2 cellular contexts compared by ENCODE assay signal in genomic region chr17:21316887-21317500, GRCh38.
TF ChIP-seq lines count a peak whose summit lies in the region.

No MANE protein-coding gene starts in this region.

TF ChIP-seq in K562, 482 proteins besides CTCF, POLR2A, EP300 and RAD21:
- TF ChIP-seq RBFOX2 (IDR thresholded peaks at IDR 0.05; ENCODE audit: low read depth, low read length) (0 out of 2 replicates have a peak, but pooled peaks have one; percentile 18), ZFX (CRISPR knock-in tag; IDR thresholded peaks at IDR 0.05) (peak; percentile 34; the same call in 1 of the 2 replicates)
- TF ChIP-seq, protein P1, sequence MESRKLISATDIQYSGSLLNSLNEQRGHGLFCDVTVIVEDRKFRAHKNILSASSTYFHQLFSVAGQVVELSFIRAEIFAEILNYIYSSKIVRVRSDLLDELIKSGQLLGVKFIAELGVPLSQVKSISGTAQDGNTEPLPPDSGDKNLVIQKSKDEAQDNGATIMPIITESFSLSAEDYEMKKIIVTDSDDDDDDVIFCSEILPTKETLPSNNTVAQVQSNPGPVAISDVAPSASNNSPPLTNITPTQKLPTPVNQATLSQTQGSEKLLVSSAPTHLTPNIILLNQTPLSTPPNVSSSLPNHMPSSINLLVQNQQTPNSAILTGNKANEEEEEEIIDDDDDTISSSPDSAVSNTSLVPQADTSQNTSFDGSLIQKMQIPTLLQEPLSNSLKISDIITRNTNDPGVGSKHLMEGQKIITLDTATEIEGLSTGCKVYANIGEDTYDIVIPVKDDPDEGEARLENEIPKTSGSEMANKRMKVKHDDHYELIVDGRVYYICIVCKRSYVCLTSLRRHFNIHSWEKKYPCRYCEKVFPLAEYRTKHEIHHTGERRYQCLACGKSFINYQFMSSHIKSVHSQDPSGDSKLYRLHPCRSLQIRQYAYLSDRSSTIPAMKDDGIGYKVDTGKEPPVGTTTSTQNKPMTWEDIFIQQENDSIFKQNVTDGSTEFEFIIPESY (CRISPR knock-in tag; IDR thresholded peaks at IDR 0.05) = peak; percentile 48; the same call in 1 of the 2 replicates

TF ChIP-seq in HepG2, 621 proteins besides CTCF, POLR2A, EP300 and RAD21:
- TF ChIP-seq, protein P1 (CRISPR knock-in tag; IDR thresholded peaks at IDR 0.05) = peak; percentile 70
- TF ChIP-seq, protein P2, sequence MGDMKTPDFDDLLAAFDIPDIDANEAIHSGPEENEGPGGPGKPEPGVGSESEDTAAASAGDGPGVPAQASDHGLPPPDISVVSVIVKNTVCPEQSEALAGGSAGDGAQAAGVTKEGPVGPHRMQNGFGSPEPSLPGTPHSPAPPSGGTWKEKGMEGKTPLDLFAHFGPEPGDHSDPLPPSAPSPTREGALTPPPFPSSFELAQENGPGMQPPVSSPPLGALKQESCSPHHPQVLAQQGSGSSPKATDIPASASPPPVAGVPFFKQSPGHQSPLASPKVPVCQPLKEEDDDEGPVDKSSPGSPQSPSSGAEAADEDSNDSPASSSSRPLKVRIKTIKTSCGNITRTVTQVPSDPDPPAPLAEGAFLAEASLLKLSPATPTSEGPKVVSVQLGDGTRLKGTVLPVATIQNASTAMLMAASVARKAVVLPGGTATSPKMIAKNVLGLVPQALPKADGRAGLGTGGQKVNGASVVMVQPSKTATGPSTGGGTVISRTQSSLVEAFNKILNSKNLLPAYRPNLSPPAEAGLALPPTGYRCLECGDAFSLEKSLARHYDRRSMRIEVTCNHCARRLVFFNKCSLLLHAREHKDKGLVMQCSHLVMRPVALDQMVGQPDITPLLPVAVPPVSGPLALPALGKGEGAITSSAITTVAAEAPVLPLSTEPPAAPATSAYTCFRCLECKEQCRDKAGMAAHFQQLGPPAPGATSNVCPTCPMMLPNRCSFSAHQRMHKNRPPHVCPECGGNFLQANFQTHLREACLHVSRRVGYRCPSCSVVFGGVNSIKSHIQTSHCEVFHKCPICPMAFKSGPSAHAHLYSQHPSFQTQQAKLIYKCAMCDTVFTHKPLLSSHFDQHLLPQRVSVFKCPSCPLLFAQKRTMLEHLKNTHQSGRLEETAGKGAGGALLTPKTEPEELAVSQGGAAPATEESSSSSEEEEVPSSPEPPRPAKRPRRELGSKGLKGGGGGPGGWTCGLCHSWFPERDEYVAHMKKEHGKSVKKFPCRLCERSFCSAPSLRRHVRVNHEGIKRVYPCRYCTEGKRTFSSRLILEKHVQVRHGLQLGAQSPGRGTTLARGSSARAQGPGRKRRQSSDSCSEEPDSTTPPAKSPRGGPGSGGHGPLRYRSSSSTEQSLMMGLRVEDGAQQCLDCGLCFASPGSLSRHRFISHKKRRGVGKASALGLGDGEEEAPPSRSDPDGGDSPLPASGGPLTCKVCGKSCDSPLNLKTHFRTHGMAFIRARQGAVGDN (CRISPR knock-in tag; IDR thresholded peaks at IDR 0.05) = peak; percentile 31; the same call in 1 of the 2 replicates
- peak; percentile 25; the same call in 1 of the 2 replicates for TF ChIP-seq GABPB1 (CRISPR knock-in tag; IDR thresholded peaks at IDR 0.05)
